ENCODE assay signal across 29 cellular contexts in the genomic region with DNA sequence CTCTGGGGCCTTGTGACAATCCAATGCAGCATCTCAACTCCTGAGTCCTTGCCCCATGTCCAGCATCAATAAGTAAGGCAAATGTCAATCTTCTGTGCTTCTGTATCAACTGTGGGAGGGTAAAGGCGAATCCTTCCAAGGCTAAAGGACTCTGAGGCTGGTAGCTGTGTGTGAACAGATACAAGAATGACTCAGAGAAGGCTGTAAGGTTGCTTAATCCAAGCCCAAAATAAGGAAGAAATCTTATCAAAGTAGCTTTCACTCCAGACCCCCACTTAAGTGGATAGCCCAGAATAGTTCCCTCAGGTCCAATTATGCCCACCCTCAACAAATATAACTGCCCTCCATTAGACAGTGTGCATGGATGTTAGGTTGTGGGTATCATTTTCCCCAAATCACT. TPM values are rescaled to one million over a fixed set of nuclear protein-coding genes. Genes with fewer than 3 reads are reported as not detected.
"Had no signal": no experiment of that assay in that cellular context is flagged by ENCODE, and none has a peak within 500 bp of the region (broad histone marks: within the 10 kb centered on the region; RNA-seq: fewer than 3 reads in every experiment).

No MANE protein-coding gene starts in this region.

- H3K36me3 ChIP-seq: brain microvascular endothelial cell, cardiac muscle cell, colonic mucosa had no signal

- H3K27me3 ChIP-seq: brain microvascular endothelial cell, cardiac muscle cell, colonic mucosa had no signal

- H3K27ac ChIP-seq: brain microvascular endothelial cell, cardiac muscle cell, colonic mucosa, RWPE1 had no signal

- H3K9me3 ChIP-seq: colonic mucosa had no signal

- DNase-seq: activated CD4-positive, alpha-beta T cell treated with anti-CD3 and anti-CD28 coated beads for 48 hours; activated CD4-positive, alpha-beta T cell treated with anti-CD3 and anti-CD28 coated beads, Interleukin-2, amount 50 U/mL, for 4 hours; activated CD4-positive, CD25-positive, alpha-beta regulatory T cell treated with anti-CD3 and anti-CD28 coated beads, Interleukin-2, amount 50 U/mL, for 72 hours; activated CD8-positive, alpha-beta memory T cell treated with anti-CD3 and anti-CD28 coated beads, Interleukin-2, amount 50 U/mL, for 48 hours; activated CD8-positive, alpha-beta T cell treated with anti-CD3 and anti-CD28 coated beads, Interleukin-2, amount 10 ng/mL, durations not matched to agents 7 days and 5 days; activated effector memory CD4-positive, alpha-beta T cell treated with Interleukin-2 at 50 U/mL for 16 hours; activated naive CD4-positive, alpha-beta T cell; activated naive CD8-positive, alpha-beta T cell treated with anti-CD3 and anti-CD28 coated beads, Interleukin-2, amount 50 U/mL, for 24 hours; activated T-cell treated with anti-CD3 and anti-CD28 coated beads, Interleukin-2, amount 50 U/mL, for 1 hour; brain microvascular endothelial cell; colonic mucosa; MM.1S; NCI-H1105; NCI-H1436; NCI-H1694 treated with DMSO at 0.1 percent for 48 hours; NCI-H2029 treated with DMSO at 0.1 percent for 48 hours; NCI-H446; NCI-H524; Right ventricle myocardium superior; T-helper 2 cell; T1000 had no signal

- ATAC-seq: activated CD8-positive, alpha-beta T cell treated with anti-CD3 and anti-CD28 coated beads, Interleukin-2, amount 10 ng/mL, durations not matched to agents 7 days and 5 days; activated naive CD4-positive, alpha-beta T cell treated with anti-CD3 and anti-CD28 coated beads, Interleukin-2, amount 50 U/mL, for 72 hours; activated naive CD8-positive, alpha-beta T cell treated with anti-CD3 and anti-CD28 coated beads, Interleukin-2, amount 50 U/mL, for 24 hours; Panc1; WTC11 had no signal

- H3K4me3 ChIP-seq: cardiac muscle cell, colonic mucosa had no signal

RNA-seq across cellular contexts. Expression of gene SCGB1A1, which starts 28.1 kb away (rescaled TPM):
- total RNA-seq: activated CD8-positive, alpha-beta T cell treated with anti-CD3 and anti-CD28 coated beads, Interleukin-2, amount 10 ng/mL, durations not matched to agents 7 days and 5 days; activated naive CD4-positive, alpha-beta T cell treated with anti-CD3 and anti-CD28 coated beads, Interleukin-2, amount 50 U/mL, for 72 hours; cardiac muscle cell; cerebellum; OCI-LY7; Right ventricle myocardium superior; SK-MEL-5 had no signal
- polyA plus RNA-seq: cardiac muscle cell had no signal
